In the genomic region with DNA sequence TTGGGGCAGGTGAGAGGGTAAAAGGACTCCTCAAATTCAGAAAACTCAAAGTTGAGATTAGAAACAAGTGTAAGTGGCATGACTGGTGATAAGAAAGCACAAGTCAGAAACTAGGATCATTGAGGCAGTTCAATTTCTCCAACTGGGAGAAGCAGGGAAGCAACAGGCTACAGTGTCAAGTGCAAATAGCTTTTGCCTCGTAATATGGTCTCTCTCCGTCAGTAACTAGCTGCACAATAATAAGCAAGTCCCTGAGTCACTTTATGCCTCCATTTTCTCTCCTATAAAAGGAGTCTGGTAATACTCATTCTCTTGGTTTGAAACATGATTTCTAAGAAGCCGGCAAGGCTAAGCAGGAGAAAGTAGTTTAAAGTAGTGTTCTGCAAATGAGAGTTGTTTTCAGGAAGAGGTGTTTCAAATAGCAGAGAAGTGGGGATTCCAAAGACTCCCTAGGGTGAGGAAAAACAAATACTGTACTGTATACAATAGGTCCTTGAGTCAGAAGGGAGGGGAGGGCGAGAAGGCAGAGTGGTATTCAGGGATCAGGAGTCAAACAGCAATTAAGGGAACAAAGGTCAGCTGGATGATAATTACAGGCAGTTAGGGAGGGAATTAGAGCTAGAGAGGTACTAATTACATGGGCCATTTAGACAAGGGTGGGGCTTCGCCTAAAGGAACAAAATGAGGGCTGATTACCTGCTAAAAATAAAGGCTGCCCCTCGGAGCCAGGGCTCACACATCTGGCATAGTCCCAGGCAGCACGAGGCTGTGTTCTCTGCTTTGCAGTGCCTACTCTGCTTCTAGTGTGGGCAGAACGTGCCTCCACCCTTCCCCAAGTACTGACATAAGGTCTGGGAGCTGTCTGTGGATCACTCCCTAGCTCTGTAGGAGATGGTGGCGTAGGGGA, we compare ENCODE assay signal across 2 cellular contexts.
TF ChIP-seq lines count a peak whose summit lies in the region.

No MANE protein-coding gene starts in this region.

TF ChIP-seq in SK-N-SH treated with all-trans-retinoic acid at 6 μM for 48 hours, 23 proteins besides CTCF, POLR2A, EP300 and RAD21 (continued from another document):
- TF ChIP-seq ZC3H10 (CRISPR knock-in tag; IDR thresholded peaks at IDR 0.05) (no peak), TCF4 (CRISPR knock-in tag; IDR thresholded peaks at IDR 0.05; ENCODE audit: borderline replicate concordance) (no peak), ZFP30 (CRISPR knock-in tag; IDR thresholded peaks at IDR 0.05) (no peak), ZFP3 (CRISPR knock-in tag; IDR thresholded peaks at IDR 0.05) (no peak), ZNF565 (CRISPR knock-in tag; conservative IDR thresholded peaks at IDR 0.05; ENCODE audit: low read depth) (no peak), GLIS3 (CRISPR knock-in tag; IDR thresholded peaks at IDR 0.05) (no peak), CSDC2 (CRISPR knock-in tag; IDR thresholded peaks at IDR 0.05) (no peak), BACH2 (CRISPR knock-in tag; IDR thresholded peaks at IDR 0.05; ENCODE audit: borderline replicate concordance) (no peak), TOX (CRISPR knock-in tag; IDR thresholded peaks at IDR 0.05; ENCODE audit: borderline replicate concordance) (no peak)
- TF ChIP-seq, protein P1, sequence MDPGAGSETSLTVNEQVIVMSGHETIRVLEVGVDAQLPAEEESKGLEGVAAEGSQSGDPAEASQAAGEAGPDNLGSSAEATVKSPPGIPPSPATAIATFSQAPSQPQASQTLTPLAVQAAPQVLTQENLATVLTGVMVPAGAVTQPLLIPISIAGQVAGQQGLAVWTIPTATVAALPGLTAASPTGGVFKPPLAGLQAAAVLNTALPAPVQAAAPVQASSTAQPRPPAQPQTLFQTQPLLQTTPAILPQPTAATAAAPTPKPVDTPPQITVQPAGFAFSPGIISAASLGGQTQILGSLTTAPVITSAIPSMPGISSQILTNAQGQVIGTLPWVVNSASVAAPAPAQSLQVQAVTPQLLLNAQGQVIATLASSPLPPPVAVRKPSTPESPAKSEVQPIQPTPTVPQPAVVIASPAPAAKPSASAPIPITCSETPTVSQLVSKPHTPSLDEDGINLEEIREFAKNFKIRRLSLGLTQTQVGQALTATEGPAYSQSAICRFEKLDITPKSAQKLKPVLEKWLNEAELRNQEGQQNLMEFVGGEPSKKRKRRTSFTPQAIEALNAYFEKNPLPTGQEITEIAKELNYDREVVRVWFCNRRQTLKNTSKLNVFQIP (CRISPR knock-in tag; IDR thresholded peaks at IDR 0.05; ENCODE audit: borderline replicate concordance, low read depth), result no peak
- TF ChIP-seq, protein P2, sequence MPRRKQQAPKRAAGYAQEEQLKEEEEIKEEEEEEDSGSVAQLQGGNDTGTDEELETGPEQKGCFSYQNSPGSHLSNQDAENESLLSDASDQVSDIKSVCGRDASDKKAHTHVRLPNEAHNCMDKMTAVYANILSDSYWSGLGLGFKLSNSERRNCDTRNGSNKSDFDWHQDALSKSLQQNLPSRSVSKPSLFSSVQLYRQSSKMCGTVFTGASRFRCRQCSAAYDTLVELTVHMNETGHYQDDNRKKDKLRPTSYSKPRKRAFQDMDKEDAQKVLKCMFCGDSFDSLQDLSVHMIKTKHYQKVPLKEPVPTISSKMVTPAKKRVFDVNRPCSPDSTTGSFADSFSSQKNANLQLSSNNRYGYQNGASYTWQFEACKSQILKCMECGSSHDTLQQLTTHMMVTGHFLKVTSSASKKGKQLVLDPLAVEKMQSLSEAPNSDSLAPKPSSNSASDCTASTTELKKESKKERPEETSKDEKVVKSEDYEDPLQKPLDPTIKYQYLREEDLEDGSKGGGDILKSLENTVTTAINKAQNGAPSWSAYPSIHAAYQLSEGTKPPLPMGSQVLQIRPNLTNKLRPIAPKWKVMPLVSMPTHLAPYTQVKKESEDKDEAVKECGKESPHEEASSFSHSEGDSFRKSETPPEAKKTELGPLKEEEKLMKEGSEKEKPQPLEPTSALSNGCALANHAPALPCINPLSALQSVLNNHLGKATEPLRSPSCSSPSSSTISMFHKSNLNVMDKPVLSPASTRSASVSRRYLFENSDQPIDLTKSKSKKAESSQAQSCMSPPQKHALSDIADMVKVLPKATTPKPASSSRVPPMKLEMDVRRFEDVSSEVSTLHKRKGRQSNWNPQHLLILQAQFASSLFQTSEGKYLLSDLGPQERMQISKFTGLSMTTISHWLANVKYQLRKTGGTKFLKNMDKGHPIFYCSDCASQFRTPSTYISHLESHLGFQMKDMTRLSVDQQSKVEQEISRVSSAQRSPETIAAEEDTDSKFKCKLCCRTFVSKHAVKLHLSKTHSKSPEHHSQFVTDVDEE (CRISPR knock-in tag; IDR thresholded peaks at IDR 0.05), result no peak
- TF ChIP-seq, protein P3, sequence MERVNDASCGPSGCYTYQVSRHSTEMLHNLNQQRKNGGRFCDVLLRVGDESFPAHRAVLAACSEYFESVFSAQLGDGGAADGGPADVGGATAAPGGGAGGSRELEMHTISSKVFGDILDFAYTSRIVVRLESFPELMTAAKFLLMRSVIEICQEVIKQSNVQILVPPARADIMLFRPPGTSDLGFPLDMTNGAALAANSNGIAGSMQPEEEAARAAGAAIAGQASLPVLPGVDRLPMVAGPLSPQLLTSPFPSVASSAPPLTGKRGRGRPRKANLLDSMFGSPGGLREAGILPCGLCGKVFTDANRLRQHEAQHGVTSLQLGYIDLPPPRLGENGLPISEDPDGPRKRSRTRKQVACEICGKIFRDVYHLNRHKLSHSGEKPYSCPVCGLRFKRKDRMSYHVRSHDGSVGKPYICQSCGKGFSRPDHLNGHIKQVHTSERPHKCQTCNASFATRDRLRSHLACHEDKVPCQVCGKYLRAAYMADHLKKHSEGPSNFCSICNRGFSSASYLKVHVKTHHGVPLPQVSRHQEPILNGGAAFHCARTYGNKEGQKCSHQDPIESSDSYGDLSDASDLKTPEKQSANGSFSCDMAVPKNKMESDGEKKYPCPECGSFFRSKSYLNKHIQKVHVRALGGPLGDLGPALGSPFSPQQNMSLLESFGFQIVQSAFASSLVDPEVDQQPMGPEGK (CRISPR knock-in tag; IDR thresholded peaks at IDR 0.05; ENCODE audit: borderline replicate concordance), result no peak

TF ChIP-seq in SK-N-SH, 30 proteins besides CTCF, POLR2A, EP300 and RAD21 (continued from another document):
- TF ChIP-seq, protein P4, sequence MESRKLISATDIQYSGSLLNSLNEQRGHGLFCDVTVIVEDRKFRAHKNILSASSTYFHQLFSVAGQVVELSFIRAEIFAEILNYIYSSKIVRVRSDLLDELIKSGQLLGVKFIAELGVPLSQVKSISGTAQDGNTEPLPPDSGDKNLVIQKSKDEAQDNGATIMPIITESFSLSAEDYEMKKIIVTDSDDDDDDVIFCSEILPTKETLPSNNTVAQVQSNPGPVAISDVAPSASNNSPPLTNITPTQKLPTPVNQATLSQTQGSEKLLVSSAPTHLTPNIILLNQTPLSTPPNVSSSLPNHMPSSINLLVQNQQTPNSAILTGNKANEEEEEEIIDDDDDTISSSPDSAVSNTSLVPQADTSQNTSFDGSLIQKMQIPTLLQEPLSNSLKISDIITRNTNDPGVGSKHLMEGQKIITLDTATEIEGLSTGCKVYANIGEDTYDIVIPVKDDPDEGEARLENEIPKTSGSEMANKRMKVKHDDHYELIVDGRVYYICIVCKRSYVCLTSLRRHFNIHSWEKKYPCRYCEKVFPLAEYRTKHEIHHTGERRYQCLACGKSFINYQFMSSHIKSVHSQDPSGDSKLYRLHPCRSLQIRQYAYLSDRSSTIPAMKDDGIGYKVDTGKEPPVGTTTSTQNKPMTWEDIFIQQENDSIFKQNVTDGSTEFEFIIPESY (IDR thresholded peaks at IDR 0.05; ENCODE audit: borderline replicate concordance, low read depth), result no peak
- TF ChIP-seq, protein P5, sequence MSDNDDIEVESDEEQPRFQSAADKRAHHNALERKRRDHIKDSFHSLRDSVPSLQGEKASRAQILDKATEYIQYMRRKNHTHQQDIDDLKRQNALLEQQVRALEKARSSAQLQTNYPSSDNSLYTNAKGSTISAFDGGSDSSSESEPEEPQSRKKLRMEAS (IDR thresholded peaks at IDR 0.05; ENCODE audit: low read depth), result no peak
- TF ChIP-seq CHD2 (IDR thresholded peaks at IDR 0.05; ENCODE audit: low read length, partially characterized antibody) (no peak), POLR2AphosphoS5 (IDR thresholded peaks at IDR 0.05; ENCODE audit: low read depth, low read length) (no peak), NFIC (IDR thresholded peaks at IDR 0.05; ENCODE audit: borderline replicate concordance) (no peak), TAF1 (IDR thresholded peaks at IDR 0.05; ENCODE audit: borderline replicate concordance, low read depth, low read length) (no peak), GATA2 (CRISPR knock-in tag; IDR thresholded peaks at IDR 0.05) (no peak), RCOR1 (IDR thresholded peaks at IDR 0.05; ENCODE audit: low read length) (no peak), TEAD4 (IDR thresholded peaks at IDR 0.05; ENCODE audit: borderline replicate concordance, insufficient read depth) (no peak), JUND (IDR thresholded peaks at IDR 0.05) (no peak), SMC3 (IDR thresholded peaks at IDR 0.05; ENCODE audit: low read depth, low read length) (no peak), RXRA (IDR thresholded peaks at IDR 0.05; ENCODE audit: borderline replicate concordance, low read depth) (no peak)
- TF ChIP-seq, protein P6, sequence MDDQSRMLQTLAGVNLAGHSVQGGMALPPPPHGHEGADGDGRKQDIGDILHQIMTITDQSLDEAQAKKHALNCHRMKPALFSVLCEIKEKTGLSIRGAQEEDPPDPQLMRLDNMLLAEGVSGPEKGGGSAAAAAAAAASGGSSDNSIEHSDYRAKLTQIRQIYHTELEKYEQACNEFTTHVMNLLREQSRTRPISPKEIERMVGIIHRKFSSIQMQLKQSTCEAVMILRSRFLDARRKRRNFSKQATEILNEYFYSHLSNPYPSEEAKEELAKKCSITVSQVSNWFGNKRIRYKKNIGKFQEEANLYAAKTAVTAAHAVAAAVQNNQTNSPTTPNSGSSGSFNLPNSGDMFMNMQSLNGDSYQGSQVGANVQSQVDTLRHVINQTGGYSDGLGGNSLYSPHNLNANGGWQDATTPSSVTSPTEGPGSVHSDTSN (IDR thresholded peaks at IDR 0.05), result no peak
- TF ChIP-seq, protein P7, sequence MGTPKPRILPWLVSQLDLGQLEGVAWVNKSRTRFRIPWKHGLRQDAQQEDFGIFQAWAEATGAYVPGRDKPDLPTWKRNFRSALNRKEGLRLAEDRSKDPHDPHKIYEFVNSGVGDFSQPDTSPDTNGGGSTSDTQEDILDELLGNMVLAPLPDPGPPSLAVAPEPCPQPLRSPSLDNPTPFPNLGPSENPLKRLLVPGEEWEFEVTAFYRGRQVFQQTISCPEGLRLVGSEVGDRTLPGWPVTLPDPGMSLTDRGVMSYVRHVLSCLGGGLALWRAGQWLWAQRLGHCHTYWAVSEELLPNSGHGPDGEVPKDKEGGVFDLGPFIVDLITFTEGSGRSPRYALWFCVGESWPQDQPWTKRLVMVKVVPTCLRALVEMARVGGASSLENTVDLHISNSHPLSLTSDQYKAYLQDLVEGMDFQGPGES (IDR thresholded peaks at IDR 0.05; ENCODE audit: low read depth, low read length), result no peak
